ENCODE assay signal across 12 cellular contexts in the genomic region with DNA sequence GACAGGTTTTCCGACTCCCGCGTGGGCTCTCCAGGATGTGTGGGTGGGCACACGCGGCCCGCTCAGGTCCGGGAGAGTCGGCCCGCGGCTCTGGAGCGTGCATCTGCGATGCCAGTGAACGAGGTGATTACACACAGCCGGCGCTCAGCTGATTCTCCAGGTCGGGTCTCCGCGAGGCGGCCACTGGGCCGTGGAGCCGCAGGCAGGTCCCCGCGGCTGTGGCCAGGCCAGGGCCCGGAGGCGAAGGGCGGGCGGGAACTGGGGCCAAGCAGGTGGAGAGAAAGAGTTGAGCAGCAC. TPM values are rescaled to one million over a fixed set of nuclear protein-coding genes. Genes with fewer than 3 reads are reported as not detected.
DNase-seq lines count a peak whose midpoint lies in the region; ATAC-seq, FAIRE-seq and TF ChIP-seq lines count a peak whose summit lies in the region.
"Had no signal": no experiment of that assay in that cellular context is flagged by ENCODE, and none has a peak within 500 bp of the region (broad histone marks: within the 10 kb centered on the region; RNA-seq: fewer than 3 reads in every experiment).

No MANE protein-coding gene starts in this region.

- H3K4me3 ChIP-seq in Caco-2 (ENCODE audit: low read depth, low read length) (peak overlapping the region; percentile 58), astrocyte (ENCODE audit: insufficient read depth, low read depth, low read length) (no peak overlapping the region), hepatocyte (peak overlapping the region; percentile 60)

- CTCF ChIA-PET in Caco-2 (lab: Charles Lee) = interaction anchor here (0.9 to 1.2 kb wide), 4 partner anchors 11 to 85 kb away, joined by 3 to 5 read pairs (median 4); no protein-coding TSS in a partner anchor

- H3K36me3 Mint-ChIP-seq in Caco-2 (ENCODE audit: insufficient read depth, unreplicated experiment) (peaks cover 16% of the 10 kb centered on the region), astrocyte (ENCODE audit: low read depth, unreplicated experiment) (no peaks in the 10 kb centered on the region), progenitor cell of endocrine pancreas (ENCODE audit: insufficient read depth) (no peaks in the 10 kb centered on the region)
- H3K36me3 Mint-ChIP-seq: naive thymus-derived CD8-positive, alpha-beta T cell had no signal

- no peaks in the 10 kb centered on the region for H3K27me3 ChIP-seq in Caco-2 (replicated peaks; ENCODE audit: control insufficient read depth, insufficient read depth, low read length)
- peaks cover 31% of the 10 kb centered on the region for H3K27me3 ChIP-seq in astrocyte (ENCODE audit: insufficient read depth, low read length)
- peaks cover 26% of the 10 kb centered on the region for H3K27me3 ChIP-seq in hepatocyte
- H3K27me3 ChIP-seq: adrenal gland had no signal

- H3K79me2 ChIP-seq in astrocyte (ENCODE audit: insufficient read depth, low read length) (no peaks in the 10 kb centered on the region), hepatocyte (no peaks in the 10 kb centered on the region)

- H3K9me3 ChIP-seq in Caco-2 (no peaks in the 10 kb centered on the region), astrocyte (ENCODE audit: insufficient read depth, low read depth, low read length) (no peaks in the 10 kb centered on the region), hepatocyte (ENCODE audit: low read depth) (no peaks in the 10 kb centered on the region)
- H3K9me3 ChIP-seq: adrenal gland had no signal

- H3K36me3 ChIP-seq in Caco-2 (ENCODE audit: control insufficient read depth, insufficient read depth, low read length) (no peaks in the 10 kb centered on the region; the same call in 1 of the 2 replicates), astrocyte (ENCODE audit: insufficient read depth, low read length) (no peaks in the 10 kb centered on the region), hepatocyte (replicated peaks; ENCODE audit: insufficient read depth, low read depth) (no peaks in the 10 kb centered on the region)
- H3K36me3 ChIP-seq: adrenal gland had no signal

- H3K4me2 ChIP-seq in astrocyte (ENCODE audit: low read length) (peak overlapping the region; percentile 80), hepatocyte (peak overlapping the region; percentile 97)

- POLR2A ChIA-PET in Caco-2 (lab: Charles Lee) = no interaction called here

- no peak for ATAC-seq in HG03039 (IDR thresholded peaks at IDR 0.05; ENCODE audit: unreplicated experiment)

- H4K20me1 ChIP-seq in astrocyte (ENCODE audit: insufficient read depth, low read length) = no peaks in the 10 kb centered on the region
- no peaks in the 10 kb centered on the region for H4K20me1 ChIP-seq in hepatocyte (ENCODE audit: insufficient read depth, poor library complexity, severe bottlenecking)

- WGBS in hepatocyte (ENCODE audit: low lambda C conversion rate, missing lambda C conversion rate) = 32% methylated on average over 25 of the region's 27 CpGs

- no peaks in the 10 kb centered on the region for H3K9me3 Mint-ChIP-seq in Caco-2 (ENCODE audit: unreplicated experiment)
- H3K9me3 Mint-ChIP-seq in astrocyte (ENCODE audit: unreplicated experiment) = no peaks in the 10 kb centered on the region
- H3K9me3 Mint-ChIP-seq in progenitor cell of endocrine pancreas (ENCODE audit: low read depth) = no peaks in the 10 kb centered on the region

- no peak overlapping the region for H3K27ac ChIP-seq in astrocyte (ENCODE audit: low read depth, low read length)
- no peak overlapping the region for H3K27ac ChIP-seq in hepatocyte

- no peak for FAIRE-seq in astrocyte (lab: Jason Lieb, UNC)

- H3K27me3 Mint-ChIP-seq in Caco-2 (ENCODE audit: insufficient read depth, unreplicated experiment) (no peaks in the 10 kb centered on the region), astrocyte (ENCODE audit: low read depth, unreplicated experiment) (peaks cover 42% of the 10 kb centered on the region), progenitor cell of endocrine pancreas (peaks cover 43% of the 10 kb centered on the region)

- H3K4me1 Mint-ChIP-seq in Caco-2 (ENCODE audit: low read depth, unreplicated experiment) = peaks cover 8% of the 10 kb centered on the region
- peaks cover 21% of the 10 kb centered on the region for H3K4me1 Mint-ChIP-seq in astrocyte (ENCODE audit: low read depth, unreplicated experiment)
- peaks cover 4% of the 10 kb centered on the region for H3K4me1 Mint-ChIP-seq in progenitor cell of endocrine pancreas (ENCODE audit: low read depth)

- BruUV-seq in Caco-2 (replicated peaks; lab: Mats Ljungman, UMichigan) = no TSS peak

- H3K9me2 ChIP-seq in hepatocyte (replicated peaks; ENCODE audit: insufficient read depth) = no peaks in the 10 kb centered on the region

- H3K4me1 ChIP-seq in Caco-2 = peaks cover 12% of the 10 kb centered on the region
- H3K4me1 ChIP-seq in astrocyte (ENCODE audit: insufficient read depth, low read length) = peaks cover 32% of the 10 kb centered on the region
- H3K4me1 ChIP-seq in hepatocyte (ENCODE audit: insufficient read depth) = peaks cover 4% of the 10 kb centered on the region

- H3K4me3 Mint-ChIP-seq in Caco-2 (ENCODE audit: unreplicated experiment) = peak overlapping the region; percentile 86
- no peak overlapping the region for H3K4me3 Mint-ChIP-seq in astrocyte (ENCODE audit: unreplicated experiment)
- peak overlapping the region; percentile 51 for H3K4me3 Mint-ChIP-seq in progenitor cell of endocrine pancreas (ENCODE audit: low read depth)

- H3K9ac ChIP-seq in astrocyte (ENCODE audit: low read length) = no peak overlapping the region

- H2AFZ ChIP-seq in astrocyte (ENCODE audit: low read depth, low read length) (no peak overlapping the region), hepatocyte (peak overlapping the region; percentile 73)

- intact Hi-C loops in Caco-2 (cut with micrococcal nuclease; ENCODE audit: unreplicated experiment) = loop anchor here (2.0 kb wide), 1 partner anchor 13 kb away; the partner anchor contains the start of gene PAK6

- no peak for DNase-seq in Caco-2
- DNase-seq in astrocyte (ENCODE audit: low read depth) = no peak
- no peak for DNase-seq in hepatocyte (ENCODE audit: low spot score)
- DNase-seq in progenitor cell of endocrine pancreas (ENCODE audit: low spot score, unreplicated experiment) = no peak
- DNase-seq in stimulated activated naive CD4-positive, alpha-beta T cell (lab: John Stamatoyannopoulos, UW) = no peak
- no peak for DNase-seq in hypothalamus (lab: John Stamatoyannopoulos, UW)
- DNase-seq in activated T-cell treated with anti-CD3 and anti-CD28 coated beads, Interleukin-2, amount 50 U/mL, for 48 hours = no peak
- DNase-seq: activated CD4-positive, alpha-beta T cell treated with anti-CD3 and anti-CD28 coated beads for 4 hours had no signal

- no peak overlapping the region for H3K27ac Mint-ChIP-seq in Caco-2 (ENCODE audit: unreplicated experiment)
- H3K27ac Mint-ChIP-seq in astrocyte (ENCODE audit: unreplicated experiment) = no peak overlapping the region
- H3K27ac Mint-ChIP-seq in progenitor cell of endocrine pancreas = no peak overlapping the region
- H3K27ac Mint-ChIP-seq: naive thymus-derived CD8-positive, alpha-beta T cell had no signal

- TF ChIP-seq CTCF in Caco-2 (IDR thresholded peaks at IDR 0.05; ENCODE audit: insufficient read depth in 1 of 2, low read depth in 1 of 2, low read length in 1 of 2, severe bottlenecking in 1 of 2, unreplicated experiment in 1 of 2) (no peak), astrocyte (IDR thresholded peaks at IDR 0.05; ENCODE audit: insufficient read depth, low read depth, low read length) (no peak), hepatocyte (IDR thresholded peaks at IDR 0.05; ENCODE audit: poor library complexity) (no peak), progenitor cell of endocrine pancreas (IDR thresholded peaks at IDR 0.05; ENCODE audit: unreplicated experiment) (no peak)

RNA-seq across cellular contexts. Expression of gene PAK6, which starts 13.2 kb away (rescaled TPM):
- total RNA-seq in Caco-2 (2022) (19.9 and 20.7 TPM in 2 replicates), astrocyte (0.38 and 1.1 TPM in 2 replicates), hepatocyte (2.6 and 6.1 TPM in 2 replicates), progenitor cell of endocrine pancreas (13.2 and 13.8 TPM in 2 replicates)
- polyA plus RNA-seq in hepatocyte = 2.7 and 8.2 TPM in 2 replicates
- total RNA-seq: H4; naive thymus-derived CD8-positive, alpha-beta T cell had no signal

RNA-seq across cellular contexts. Expression of gene ANKRD63, which starts 30.8 kb away (rescaled TPM):
- total RNA-seq in Caco-2 (2022) (0.28 and 0.79 TPM in 2 replicates), astrocyte (not detected in 2 replicates), hepatocyte (0.30 TPM in 1 of 2 replicates, not detected in the other), progenitor cell of endocrine pancreas (not detected in 2 replicates)
- 0.47 and 1.2 TPM in 2 replicates for polyA plus RNA-seq in hepatocyte
- total RNA-seq: adrenal gland had no signal
- polyA plus RNA-seq: adrenal gland had no signal

RNA-seq across cellular contexts. Expression of gene PLCB2, which starts 55.6 kb away (rescaled TPM):
- total RNA-seq in Caco-2 (2022) (4.0 and 4.7 TPM in 2 replicates), astrocyte (1.7 and 3.7 TPM in 2 replicates), hepatocyte (1.0 and 1.7 TPM in 2 replicates), progenitor cell of endocrine pancreas (2.5 and 2.8 TPM in 2 replicates)
- polyA plus RNA-seq in hepatocyte = 4.4 and 4.9 TPM in 2 replicates
